In genomic region chr1:12359734-12360133, GRCh38 we compare ENCODE assay signal across 26 cellular contexts.
DNase-seq lines count a peak whose midpoint lies in the region; ATAC-seq, FAIRE-seq and TF ChIP-seq lines count a peak whose summit lies in the region.
"Had no signal": no experiment of that assay in that cellular context is flagged by ENCODE, and none has a peak within 500 bp of the region (broad histone marks: within the 10 kb centered on the region; RNA-seq: fewer than 3 reads in every experiment).

No MANE protein-coding gene starts in this region.

- H3K27ac Mint-ChIP-seq in activated T-helper 17 cell treated with anti-CD3 and anti-CD28 coated beads, Interleukin-2, amount 50 U/mL, for 72 hours, result no peak overlapping the region
- H3K27ac Mint-ChIP-seq: activated CD4-positive, alpha-beta T cell treated with anti-CD3 and anti-CD28 coated beads, Interleukin-2, amount 10 ng/mL, durations not matched to agents 7 days and 5 days; dendritic cell treated with granulocyte-macrophage colony-stimulating factor and Interleukin-4, amounts not matched to agents 40 ng/mL and 50 ng/mL, for 4 days; memory B cell had no signal

- H3K4me2 ChIP-seq in A549 (peak overlapping the region; percentile 9; the same call in 1 of the 3 replicates), KMS-11 (peak overlapping the region; percentile 62), parathyroid adenoma (ENCODE audit: low read length) (peak overlapping the region; percentile 52)

- H3K9me3 ChIP-seq in A549, result no peaks in the 10 kb centered on the region
- no peaks in the 10 kb centered on the region for H3K9me3 ChIP-seq in parathyroid adenoma (ENCODE audit: control insufficient read depth, low read length)
- H3K9me3 ChIP-seq: adrenal gland, MG63, uterus had no signal

- H3K27me3 ChIP-seq in KMS-11 (ENCODE audit: insufficient read depth, low read depth) (no peaks in the 10 kb centered on the region), parathyroid adenoma (ENCODE audit: control insufficient read depth, insufficient read depth, low read length) (no peaks in the 10 kb centered on the region)
- H3K27me3 ChIP-seq: adrenal gland, MG63, uterus had no signal

- peaks cover 9% of the 10 kb centered on the region for H3K4me1 Mint-ChIP-seq in activated T-helper 17 cell treated with anti-CD3 and anti-CD28 coated beads, Interleukin-2, amount 50 U/mL, for 72 hours
- H3K4me1 Mint-ChIP-seq: memory B cell had no signal

- H3K36me3 ChIP-seq in KMS-11 (ENCODE audit: insufficient read depth), result no peaks in the 10 kb centered on the region
- no peaks in the 10 kb centered on the region for H3K36me3 ChIP-seq in parathyroid adenoma (ENCODE audit: control insufficient read depth, insufficient read depth, low read length)
- H3K36me3 ChIP-seq: uterus had no signal

- no peak for FAIRE-seq in A549 (lab: Jason Lieb, UNC)
- FAIRE-seq: endometrium, H54, RCC 7860, small intestine had no signal

- no peaks in the 10 kb centered on the region for H3K9me3 Mint-ChIP-seq in activated T-helper 17 cell treated with anti-CD3 and anti-CD28 coated beads, Interleukin-2, amount 50 U/mL, for 72 hours
- H3K9me3 Mint-ChIP-seq: activated CD4-positive, alpha-beta T cell treated with anti-CD3 and anti-CD28 coated beads, Interleukin-2, amount 10 ng/mL, durations not matched to agents 7 days and 5 days; dendritic cell treated with granulocyte-macrophage colony-stimulating factor and Interleukin-4, amounts not matched to agents 40 ng/mL and 50 ng/mL, for 4 days; memory B cell had no signal

- TF ChIP-seq CTCF in A549 (IDR thresholded peaks at IDR 0.05) (no peak), KMS-11 (conservative IDR thresholded peaks at IDR 0.05; ENCODE audit: low read depth, low read length) (no peak), choroid plexus epithelial cell (conservative IDR thresholded peaks at IDR 0.05; ENCODE audit: low read depth, low read length) (no peak), parathyroid adenoma (IDR thresholded peaks at IDR 0.05) (no peak)

- H3K79me2 ChIP-seq in KMS-11 (ENCODE audit: insufficient read depth, low read depth) (no peaks in the 10 kb centered on the region), parathyroid adenoma (no peaks in the 10 kb centered on the region)

- peak overlapping the region in 1 of 2 experiments; percentile 37; a peak in 1 of 6 replicates for H3K27ac ChIP-seq in A549
- peak overlapping the region; percentile 36; the same call in 1 of the 2 replicates for H3K27ac ChIP-seq in KMS-11
- H3K27ac ChIP-seq in parathyroid adenoma, result no peak overlapping the region
- H3K27ac ChIP-seq: adrenal gland, C4-2B, uterus, WERI-Rb-1 had no signal

- DNase-seq in A549 (ENCODE audit: low read depth in 1 of 2, low spot score in 1 of 2), result no peak
- peak; percentile 55 for DNase-seq in choroid plexus epithelial cell (ENCODE audit: low read depth)
- no peak for DNase-seq in NCI-H774 (lab: John Stamatoyannopoulos, UW)
- DNase-seq in central memory CD4-positive, alpha-beta T cell, result no peak
- DNase-seq: activated CD4-positive, alpha-beta T cell treated with anti-CD3 and anti-CD28 coated beads, Interleukin-2, amount 10 ng/mL, durations not matched to agents 7 days and 5 days; activated CD8-positive, alpha-beta memory T cell treated with anti-CD3 and anti-CD28 coated beads, Interleukin-2, amount 50 U/mL, for 48 hours; activated effector memory CD4-positive, alpha-beta T cell treated with Interleukin-2 at 50 U/mL for 16 hours; adrenal gland; EL; MG63; NCI-H1436; NCI-H2171; NCI-H524 treated with DMSO at 0.1 percent for 48 hours; small intestine; stimulated activated CD4-positive, alpha-beta T cell treated with anti-CD3 and anti-CD28 coated beads, Interleukin-1b, Interleukin-23, amount 100 ng/mL, for 48 hours; uterus; WERI-Rb-1 had no signal

- TF ChIP-seq EP300 in A549 (IDR thresholded peaks at IDR 0.05), result no peak

- no peak overlapping the region for H3K4me3 ChIP-seq in A549
- H3K4me3 ChIP-seq in KMS-11 (IDR thresholded peaks at IDR 0.05; ENCODE audit: insufficient read depth, low read depth, low read length), result no peak overlapping the region
- no peak overlapping the region for H3K4me3 ChIP-seq in choroid plexus epithelial cell (ENCODE audit: low read depth, low read length)
- no peak overlapping the region for H3K4me3 ChIP-seq in parathyroid adenoma (ENCODE audit: low read depth, low read length)
- H3K4me3 ChIP-seq: adrenal gland, MG63, uterus had no signal

- H3K9ac ChIP-seq in KMS-11, result no peak overlapping the region
- H3K9ac ChIP-seq in parathyroid adenoma, result no peak overlapping the region

- peaks cover 37% of the 10 kb centered on the region for H3K4me1 ChIP-seq in A549
- H3K4me1 ChIP-seq in KMS-11 (ENCODE audit: low read depth, poor library complexity, severe bottlenecking), result peaks cover 28% of the 10 kb centered on the region
- H3K4me1 ChIP-seq in parathyroid adenoma, result no peaks in the 10 kb centered on the region
- H3K4me1 ChIP-seq: adrenal gland had no signal

- CTCF ChIA-PET in A549 (lab: Yijun Ruan, JAX), result interaction anchor here (0.6 kb wide), 1 partner anchor 75 kb away, joined by 3 read pairs; no protein-coding TSS in a partner anchor

- WGBS in A549 (ENCODE audit: missing lambda C conversion rate), result 72% methylated on average over 2 of the region's 2 CpGs

- TF ChIP-seq RAD21 in A549 (conservative IDR thresholded peaks at IDR 0.05 in 1 of 2, IDR thresholded peaks at IDR 0.05 in 1 of 2), result no peak

- POLR2A ChIA-PET in A549 (lab: Yijun Ruan, JAX), result interaction anchor here (0.5 kb wide), 1 partner anchor 433 kb away, joined by 3 read pairs; the partner anchor contains the start of gene KIAA2013

- TF ChIP-seq POLR2A in A549 (IDR thresholded peaks at IDR 0.05; ENCODE audit: low read length), result no peak

- H3K27me3 Mint-ChIP-seq in activated T-helper 17 cell treated with anti-CD3 and anti-CD28 coated beads, Interleukin-2, amount 50 U/mL, for 72 hours, result no peaks in the 10 kb centered on the region
- H3K27me3 Mint-ChIP-seq: activated CD4-positive, alpha-beta T cell treated with anti-CD3 and anti-CD28 coated beads, Interleukin-2, amount 10 ng/mL, durations not matched to agents 7 days and 5 days; dendritic cell treated with granulocyte-macrophage colony-stimulating factor and Interleukin-4, amounts not matched to agents 40 ng/mL and 50 ng/mL, for 4 days; memory B cell had no signal

- H2AFZ ChIP-seq in KMS-11 (ENCODE audit: low read depth) (no peak overlapping the region; the same call in 1 of the 2 replicates), parathyroid adenoma (no peak overlapping the region)

- no peak overlapping the region for H3K4me3 Mint-ChIP-seq in activated T-helper 17 cell treated with anti-CD3 and anti-CD28 coated beads, Interleukin-2, amount 50 U/mL, for 72 hours
- H3K4me3 Mint-ChIP-seq: activated CD4-positive, alpha-beta T cell treated with anti-CD3 and anti-CD28 coated beads, Interleukin-2, amount 10 ng/mL, durations not matched to agents 7 days and 5 days; dendritic cell treated with granulocyte-macrophage colony-stimulating factor and Interleukin-4, amounts not matched to agents 40 ng/mL and 50 ng/mL, for 4 days; memory B cell had no signal

- ATAC-seq in A549, result no peak
- no peak for ATAC-seq in activated T-helper 17 cell treated with anti-CD3 and anti-CD28 coated beads, Interleukin-2, amount 50 U/mL, for 72 hours (replicated peaks)

- H4K20me1 ChIP-seq in KMS-11 (ENCODE audit: insufficient read depth), result no peaks in the 10 kb centered on the region

- peaks cover 85% of the 10 kb centered on the region for H3K36me3 Mint-ChIP-seq in activated T-helper 17 cell treated with anti-CD3 and anti-CD28 coated beads, Interleukin-2, amount 50 U/mL, for 72 hours (ENCODE audit: low read depth)

TF ChIP-seq in A549, 52 proteins besides CTCF, POLR2A, EP300 and RAD21:
- TF ChIP-seq HOXB5 (CRISPR knock-in tag; IDR thresholded peaks at IDR 0.05) (no peak), SREBF2 (IDR thresholded peaks at IDR 0.05) (no peak), HES2 (IDR thresholded peaks at IDR 0.05) (no peak), POLR2AphosphoS2 (conservative IDR thresholded peaks at IDR 0.05; ENCODE audit: low read length) (no peak), JUN (IDR thresholded peaks at IDR 0.05) (no peak)

Comparison
In these comparisons a context has a peak if more than half of its experiments do, and no peak if none do; other contexts are left out.
1. H3K4me2 ChIP-seq: peak in every context shown above with its lines; median percentile 62 in KMS-11; 52 in parathyroid adenoma; 9 in A549.